Comparison of ENCODE assay signal across 27 cellular contexts in the genomic region with DNA sequence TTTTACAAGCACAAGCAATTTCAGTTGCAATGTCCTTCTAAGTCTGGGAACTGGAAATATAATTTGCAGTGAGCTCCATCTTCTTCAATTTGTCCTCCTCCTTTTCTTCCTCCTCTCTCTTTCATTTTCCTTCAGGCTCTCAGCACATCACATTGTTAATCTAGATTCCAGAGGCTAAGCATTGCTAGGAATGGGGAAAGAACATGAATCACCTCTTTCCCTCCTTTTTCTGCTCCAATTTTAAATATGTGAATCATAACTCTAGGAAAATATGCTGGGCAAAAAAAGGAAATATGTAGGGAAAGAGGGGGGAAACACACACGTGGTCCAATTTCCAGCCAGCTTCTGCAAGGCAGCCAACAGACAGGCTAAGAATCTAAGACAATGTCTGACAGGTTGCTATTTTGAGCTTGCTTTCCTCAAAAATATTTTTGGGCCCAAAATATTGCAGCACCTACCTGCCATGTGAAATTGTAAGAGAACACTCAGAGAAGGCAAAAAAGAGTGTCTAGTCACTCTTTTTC.
"Had no signal": no experiment of that assay in that cellular context is flagged by ENCODE, and none has a peak within 500 bp of the region (broad histone marks: within the 10 kb centered on the region; RNA-seq: fewer than 3 reads in every experiment).

No MANE protein-coding gene starts in this region.

- H3K4me2 ChIP-seq: neural progenitor cell, smooth muscle cell had no signal

- H3K9me3 ChIP-seq: lower lobe of right lung, neutrophil, ovary, right atrium auricular region, right lobe of liver, suprapubic skin, tibial nerve, upper lobe of left lung, vagina had no signal

- H3K4me3 ChIP-seq: left lung, lower lobe of right lung, neural progenitor cell, ovary, right atrium auricular region, right lobe of liver, smooth muscle cell, suprapubic skin, tibial nerve, upper lobe of left lung, vagina had no signal

- ATAC-seq: left colon; left lung; lower lobe of right lung; naive thymus-derived CD8-positive, alpha-beta T cell; right lobe of liver; stimulated activated memory B cell treated with anti-CD40 and anti-IgM and Interleukin-4, amounts not matched to agents 10 μg/mL and 1 μg/mL and 100 μg/mL, for 72 hours; stimulated activated naive CD8-positive, alpha-beta T cell treated with anti-CD3 and anti-CD28 coated beads, Interleukin-15, amount 100 ng/mL, for 72 hours had no signal

- H3K27me3 ChIP-seq: left lung, neural progenitor cell, neutrophil, ovary, right atrium auricular region, right lobe of liver, suprapubic skin, tibial nerve, upper lobe of left lung, vagina had no signal

- DNase-seq: hippocampal formation; kidney; left colon; left lung; lower lobe of right lung; mammary epithelial cell; mesenchymal stem cell; naive thymus-derived CD8-positive, alpha-beta T cell; nephron progenitor cell; occipital lobe; ovary; right lobe of liver; stimulated activated CD4-positive, alpha-beta T cell treated with anti-CD3 and anti-CD28 coated beads, Interleukin-1b, Interleukin-23, amount 100 ng/mL, for 48 hours; stimulated activated CD4-positive, alpha-beta T cell treated with anti-CD3 and anti-CD28 coated beads, Interleukin-2, amount 100 ng/mL, for 48 hours; stimulated activated CD4-positive, alpha-beta T cell treated with anti-CD3 and anti-CD28 coated beads, Interleukin-4, amount 100 ng/mL, for 4 hours; stimulated activated CD8-positive, alpha-beta memory T cell treated with anti-CD3 and anti-CD28 coated beads, Interleukin-4, amount 100 ng/mL, for 48 hours; stimulated activated naive CD4-positive, alpha-beta T cell treated with Interleukin-2 at 50 U/mL for 16 hours; stimulated activated naive CD8-positive, alpha-beta T cell treated with anti-CD3 and anti-CD28 coated beads, Interleukin-15, amount 100 ng/mL, for 72 hours; upper lobe of left lung had no signal

- H3K36me3 ChIP-seq: left lung, lower lobe of right lung, neural progenitor cell, neutrophil, ovary, right atrium auricular region, right lobe of liver, suprapubic skin, tibial nerve, upper lobe of left lung, vagina had no signal

- H3K27ac ChIP-seq: left lung, lower lobe of right lung, neural progenitor cell, neutrophil, ovary, right atrium auricular region, right lobe of liver, suprapubic skin, tibial nerve, upper lobe of left lung, vagina had no signal

- H3K9ac ChIP-seq: neural progenitor cell had no signal

- H3K4me1 ChIP-seq: left lung, lower lobe of right lung, neural progenitor cell, right atrium auricular region, right lobe of liver, suprapubic skin, tibial nerve, upper lobe of left lung, vagina had no signal

- H2AFZ ChIP-seq: neural progenitor cell had no signal
